ENCODE assay signal across 8 cellular contexts in genomic region chr1:233364695-233365539, GRCh38. TPM values are rescaled to one million over a fixed set of nuclear protein-coding genes. Genes with fewer than 3 reads are reported as not detected.
A peak's percentile ranks its signal among the peaks of the same experiment; 100 is the strongest.
DNase-seq lines count a peak whose midpoint lies in the region; ATAC-seq and TF ChIP-seq lines count a peak whose summit lies in the region.

No MANE protein-coding gene starts in this region.

- H3K36me3 ChIP-seq in psoas muscle (ENCODE audit: insufficient read depth in 1 of 2, low read depth in 1 of 2): no peaks in the 10 kb centered on the region

- no peak overlapping the region for H3K27ac ChIP-seq in psoas muscle

- intact Hi-C loops in psoas muscle (cut with DNase I): no loop called here

- TF ChIP-seq CTCF in psoas muscle (IDR thresholded peaks at IDR 0.05): peak; percentile 58

- peaks cover 0 to 3% (median 0%) of the 10 kb centered on the region in 3 donors for H3K27me3 ChIP-seq in psoas muscle (ENCODE audit: insufficient read depth in 3 of 3, low read length in 2 of 3)

- DNase-seq in DMS 273 (lab: John Stamatoyannopoulos, UW; ENCODE audit: unreplicated experiment) (peak; percentile 47), DMS 273 treated with DMSO at 0.1 percent for 48 hours (lab: John Stamatoyannopoulos, UW) (no peak), NCI-H1694 (lab: John Stamatoyannopoulos, UW) (peak; percentile 58), dermis blood vessel endothelial cell (peak; percentile 37), psoas muscle (no peak), middle frontal gyrus (ENCODE audit: extremely low spot score, low spot score) (no peak), epidermal melanocyte (ENCODE audit: insufficient read length, low spot score) (no peak)

- no peaks in the 10 kb centered on the region for H3K4me1 ChIP-seq in psoas muscle

- no peaks in the 10 kb centered on the region for H3K9me3 ChIP-seq in psoas muscle

- no peak overlapping the region for H3K4me3 ChIP-seq in psoas muscle

- WGBS in psoas muscle, 3 donors: 73 to 77% (median 75%) methylated on average over 5 of the region's 5 CpGs

- ATAC-seq in psoas muscle (no peak), GM18519 (IDR thresholded peaks at IDR 0.05; ENCODE audit: low FRiP score, unreplicated experiment) (no peak)

RNA-seq across cellular contexts. Expression of gene MAP3K21, which starts 37.4 kb away (rescaled TPM):
- total RNA-seq in dermis blood vessel endothelial cell (1.2 and 1.4 TPM in 2 replicates), psoas muscle (under 1 TPM; 0.11 to 0.49 (median 0.18) TPM)
- polyA plus RNA-seq in psoas muscle: under 1 TPM; 0.04 to 0.20 (median 0.06) TPM

Comparison
In these comparisons a context has a peak if more than half of its experiments do, and no peak if none do; other contexts are left out.
1. DNase-seq: peak in DMS 273 (single experiment), NCI-H1694 (single experiment) and dermis blood vessel endothelial cell (single experiment); none in DMS 273 treated with DMSO at 0.1 percent for 48 hours (single experiment), psoas muscle (0 of 2), middle frontal gyrus (single experiment) and epidermal melanocyte (single experiment).